ENCODE assay signal across 2 cellular contexts in the genomic region with DNA sequence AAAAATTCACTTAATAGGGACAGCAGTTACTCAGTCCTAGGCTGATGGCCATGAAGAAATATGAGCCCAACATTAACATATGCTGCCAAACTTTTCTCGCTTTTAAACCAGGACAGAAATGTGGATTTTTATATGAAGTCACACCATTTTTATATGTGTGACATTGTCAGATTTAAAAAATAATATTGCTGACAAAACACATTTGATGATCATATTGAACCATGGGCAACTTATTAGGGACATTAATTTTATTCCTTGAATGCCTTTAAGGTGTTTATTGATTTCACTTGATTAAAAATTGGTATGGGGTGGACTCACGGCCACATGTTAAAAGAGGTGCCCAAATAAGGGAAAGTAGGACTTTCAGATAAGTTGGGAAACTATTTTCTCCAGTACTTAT.
TF ChIP-seq lines count a peak whose summit lies in the region.

No MANE protein-coding gene starts in this region.

TF ChIP-seq in A549, 52 proteins besides CTCF, POLR2A, EP300 and RAD21:
- TF ChIP-seq, protein P1, sequence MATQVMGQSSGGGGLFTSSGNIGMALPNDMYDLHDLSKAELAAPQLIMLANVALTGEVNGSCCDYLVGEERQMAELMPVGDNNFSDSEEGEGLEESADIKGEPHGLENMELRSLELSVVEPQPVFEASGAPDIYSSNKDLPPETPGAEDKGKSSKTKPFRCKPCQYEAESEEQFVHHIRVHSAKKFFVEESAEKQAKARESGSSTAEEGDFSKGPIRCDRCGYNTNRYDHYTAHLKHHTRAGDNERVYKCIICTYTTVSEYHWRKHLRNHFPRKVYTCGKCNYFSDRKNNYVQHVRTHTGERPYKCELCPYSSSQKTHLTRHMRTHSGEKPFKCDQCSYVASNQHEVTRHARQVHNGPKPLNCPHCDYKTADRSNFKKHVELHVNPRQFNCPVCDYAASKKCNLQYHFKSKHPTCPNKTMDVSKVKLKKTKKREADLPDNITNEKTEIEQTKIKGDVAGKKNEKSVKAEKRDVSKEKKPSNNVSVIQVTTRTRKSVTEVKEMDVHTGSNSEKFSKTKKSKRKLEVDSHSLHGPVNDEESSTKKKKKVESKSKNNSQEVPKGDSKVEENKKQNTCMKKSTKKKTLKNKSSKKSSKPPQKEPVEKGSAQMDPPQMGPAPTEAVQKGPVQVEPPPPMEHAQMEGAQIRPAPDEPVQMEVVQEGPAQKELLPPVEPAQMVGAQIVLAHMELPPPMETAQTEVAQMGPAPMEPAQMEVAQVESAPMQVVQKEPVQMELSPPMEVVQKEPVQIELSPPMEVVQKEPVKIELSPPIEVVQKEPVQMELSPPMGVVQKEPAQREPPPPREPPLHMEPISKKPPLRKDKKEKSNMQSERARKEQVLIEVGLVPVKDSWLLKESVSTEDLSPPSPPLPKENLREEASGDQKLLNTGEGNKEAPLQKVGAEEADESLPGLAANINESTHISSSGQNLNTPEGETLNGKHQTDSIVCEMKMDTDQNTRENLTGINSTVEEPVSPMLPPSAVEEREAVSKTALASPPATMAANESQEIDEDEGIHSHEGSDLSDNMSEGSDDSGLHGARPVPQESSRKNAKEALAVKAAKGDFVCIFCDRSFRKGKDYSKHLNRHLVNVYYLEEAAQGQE (IDR thresholded peaks at IDR 0.05): no peak
- TF ChIP-seq POLR2AphosphoS2 (conservative IDR thresholded peaks at IDR 0.05; ENCODE audit: low read length): no peak
- no peak for TF ChIP-seq PHF8 (IDR thresholded peaks at IDR 0.05; ENCODE audit: borderline replicate concordance, low read depth)
- no peak for TF ChIP-seq NPAS2 (CRISPR knock-in tag; IDR thresholded peaks at IDR 0.05; ENCODE audit: borderline replicate concordance)
- TF ChIP-seq MAFK (IDR thresholded peaks at IDR 0.05; ENCODE audit: partially characterized antibody): peak; percentile 81
- TF ChIP-seq HOXA7 (CRISPR knock-in tag; IDR thresholded peaks at IDR 0.05): no peak
- TF ChIP-seq KDM5A (IDR thresholded peaks at IDR 0.05): no peak
TF ChIP-seq in A549: peak in this region for 1.

TF ChIP-seq in IMR-90, 13 proteins besides CTCF, POLR2A, EP300 and RAD21:
- TF ChIP-seq FOS (IDR thresholded peaks at IDR 0.05; ENCODE audit: low read depth, low read length): no peak
- TF ChIP-seq SMC3 (IDR thresholded peaks at IDR 0.05; ENCODE audit: low read depth, low read length): no peak
- peak; percentile 72 for TF ChIP-seq MAFK (IDR thresholded peaks at IDR 0.05; ENCODE audit: low read depth, low read length)
- no peak for TF ChIP-seq NFE2L2 (IDR thresholded peaks at IDR 0.05; ENCODE audit: low read depth, low read length)
- TF ChIP-seq RCOR1 (IDR thresholded peaks at IDR 0.05; ENCODE audit: insufficient replicate concordance, low read length): no peak
- TF ChIP-seq BHLHE40 (IDR thresholded peaks at IDR 0.05; ENCODE audit: low read depth, low read length): no peak
